ENCODE assay signal across 18 cellular contexts in the genomic region with DNA sequence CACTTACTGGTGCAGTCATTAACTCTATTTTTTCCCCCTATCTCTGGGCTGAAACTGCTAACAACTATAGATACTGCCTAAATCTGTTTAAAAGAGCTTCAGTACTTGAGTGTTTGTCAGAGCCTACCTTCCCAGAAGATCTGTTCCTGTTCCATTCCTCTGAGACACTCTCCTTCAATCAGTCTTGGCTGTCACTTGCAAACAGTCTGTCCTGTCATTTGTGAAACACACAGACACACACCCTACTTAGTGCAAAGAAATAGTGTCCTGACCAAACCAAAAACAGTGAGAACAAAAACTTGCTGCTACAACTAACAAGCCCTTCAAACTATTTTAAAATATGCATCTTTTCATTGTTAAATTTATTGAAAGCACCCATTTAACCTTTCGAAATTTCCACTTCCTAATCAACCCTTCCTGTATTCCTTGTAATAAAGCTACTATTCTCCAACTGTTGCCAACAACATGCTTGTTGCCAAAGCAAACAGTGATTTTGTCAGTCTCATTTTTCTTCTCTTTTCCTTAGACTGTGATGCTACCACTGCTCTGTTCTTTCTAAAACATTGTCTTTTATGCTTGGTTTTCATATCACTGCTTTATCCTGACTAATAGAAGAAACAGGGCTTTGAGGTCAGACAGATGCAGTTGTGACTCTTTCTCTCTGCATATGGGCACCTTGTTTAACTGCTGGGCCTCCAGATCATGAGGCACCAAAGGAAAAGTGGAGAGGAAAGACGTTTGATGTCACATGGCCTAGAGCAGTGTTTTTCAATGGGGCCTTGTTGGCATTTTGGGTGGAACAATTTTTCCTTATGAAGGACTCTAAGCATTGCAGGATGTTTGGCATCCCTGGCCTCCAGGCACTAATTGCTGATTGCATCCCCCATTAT. TPM values are rescaled to one million over a fixed set of nuclear protein-coding genes. Genes with fewer than 3 reads are reported as not detected.
DNase-seq lines count a peak whose midpoint lies in the region; ATAC-seq, FAIRE-seq and TF ChIP-seq lines count a peak whose summit lies in the region.
"Had no signal": no experiment of that assay in that cellular context is flagged by ENCODE, and none has a peak within 500 bp of the region (broad histone marks: within the 10 kb centered on the region; RNA-seq: fewer than 3 reads in every experiment).

No MANE protein-coding gene starts in this region.

- H3K9me3 ChIP-seq in astrocyte (ENCODE audit: insufficient read depth, low read depth, low read length) (no peaks in the 10 kb centered on the region), pancreas (no peaks in the 10 kb centered on the region)
- H3K9me3 ChIP-seq: psoas muscle had no signal

- H4K20me1 ChIP-seq in GM23338 (replicated peaks; ENCODE audit: insufficient read depth), result no peaks in the 10 kb centered on the region
- no peaks in the 10 kb centered on the region for H4K20me1 ChIP-seq in astrocyte (ENCODE audit: insufficient read depth, low read length)

- H3K36me3 ChIP-seq in GM23338 (ENCODE audit: insufficient read depth), result no peaks in the 10 kb centered on the region
- no peaks in the 10 kb centered on the region for H3K36me3 ChIP-seq in astrocyte (ENCODE audit: insufficient read depth, low read length)
- H3K36me3 ChIP-seq in pancreas, result no peaks in the 10 kb centered on the region

- H3K36me3 Mint-ChIP-seq in GM23338 (ENCODE audit: low read depth) (no peaks in the 10 kb centered on the region; the same call in 2 of the 3 replicates), astrocyte (ENCODE audit: low read depth, unreplicated experiment) (peaks cover 2% of the 10 kb centered on the region)
- no peaks in the 10 kb centered on the region for H3K36me3 Mint-ChIP-seq in activated naive CD4-positive, alpha-beta T cell treated with anti-CD3 and anti-CD28 coated beads, Interleukin-2, amount 10 ng/mL, durations not matched to agents 7 days and 5 days

- no peaks in the 10 kb centered on the region for H3K9me2 ChIP-seq in GM23338 (ENCODE audit: insufficient read depth)

- H3K4me1 ChIP-seq in GM23338 (ENCODE audit: insufficient read depth), result no peaks in the 10 kb centered on the region
- no peaks in the 10 kb centered on the region for H3K4me1 ChIP-seq in astrocyte (ENCODE audit: insufficient read depth, low read length)
- no peaks in the 10 kb centered on the region for H3K4me1 ChIP-seq in pancreas
- H3K4me1 ChIP-seq: psoas muscle had no signal

- intact Hi-C loops in pancreas (cut with DNase I), result no loop called here

- H3F3A ChIP-seq in GM23338 (replicated peaks; ENCODE audit: low read depth), result no peaks in the 10 kb centered on the region

- CTCF ChIA-PET in activated naive CD4-positive, alpha-beta T cell treated with anti-CD3 and anti-CD28 coated beads, Interleukin-2, amount 10 ng/mL, durations not matched to agents 7 days and 5 days (lab: Charles Lee), result no interaction called here

- H2AFZ ChIP-seq in GM23338, result no peak overlapping the region
- H2AFZ ChIP-seq in astrocyte (ENCODE audit: low read depth, low read length), result no peak overlapping the region

- H3K4me2 ChIP-seq in GM23338, result no peak overlapping the region
- H3K4me2 ChIP-seq in astrocyte (ENCODE audit: low read length), result no peak overlapping the region

- H3K4me3 ChIP-seq in GM23338 (no peak overlapping the region), astrocyte (ENCODE audit: insufficient read depth, low read depth, low read length) (no peak overlapping the region), pancreas (no peak overlapping the region)
- H3K4me3 ChIP-seq: psoas muscle had no signal

- H3K4me1 Mint-ChIP-seq in GM23338, result peaks cover 6% of the 10 kb centered on the region; the same call in 2 of the 3 replicates
- H3K4me1 Mint-ChIP-seq in astrocyte (ENCODE audit: low read depth, unreplicated experiment), result peaks cover 8% of the 10 kb centered on the region
- H3K4me1 Mint-ChIP-seq in activated naive CD4-positive, alpha-beta T cell treated with anti-CD3 and anti-CD28 coated beads, Interleukin-2, amount 10 ng/mL, durations not matched to agents 7 days and 5 days, result no peaks in the 10 kb centered on the region
- H3K4me1 Mint-ChIP-seq: activated T-helper 17 cell treated with anti-CD3 and anti-CD28 coated beads, Interleukin-2, amount 50 U/mL, for 72 hours; T-helper 17 cell had no signal

- H3K4me3 Mint-ChIP-seq in GM23338 (no peak overlapping the region), astrocyte (ENCODE audit: unreplicated experiment) (no peak overlapping the region)
- H3K4me3 Mint-ChIP-seq in activated naive CD4-positive, alpha-beta T cell treated with anti-CD3 and anti-CD28 coated beads, Interleukin-2, amount 10 ng/mL, durations not matched to agents 7 days and 5 days, result no peak overlapping the region
- H3K4me3 Mint-ChIP-seq: activated T-helper 17 cell treated with anti-CD3 and anti-CD28 coated beads, Interleukin-2, amount 50 U/mL, for 72 hours; T-helper 17 cell had no signal

- DNase-seq in GM23338 (ENCODE audit: low spot score) (no peak), astrocyte (ENCODE audit: low read depth) (peak; percentile 76), foreskin melanocyte (peak; percentile 100), pancreas (no peak), T-helper 2 cell (no peak), ureter (ENCODE audit: low spot score) (no peak)
- DNase-seq in activated naive CD4-positive, alpha-beta T cell treated with anti-CD3 and anti-CD28 coated beads, Interleukin-2, amount 10 ng/mL, durations not matched to agents 7 days and 5 days, result no peak
- DNase-seq: activated CD4-positive, alpha-beta T cell treated with anti-CD3 and anti-CD28 coated beads, Interleukin-2, amount 50 U/mL, for 4 hours; EL; MV-4-11; psoas muscle; stimulated activated CD4-positive, alpha-beta T cell treated with anti-CD3 and anti-CD28 coated beads, Interleukin-4, amount 100 ng/mL, for 24 hours; stimulated activated naive CD4-positive, alpha-beta T cell treated with Interleukin-2 at 50 U/mL for 16 hours; T-helper 17 cell had no signal

- no peak overlapping the region for H3K9ac ChIP-seq in astrocyte (ENCODE audit: low read length)

- WGBS in pancreas, 2 donors, result 17 to 25% methylated on average over 2 of the region's 2 CpGs

- H3K79me2 ChIP-seq in GM23338 (replicated peaks; ENCODE audit: insufficient read depth), result no peaks in the 10 kb centered on the region
- no peaks in the 10 kb centered on the region for H3K79me2 ChIP-seq in astrocyte (ENCODE audit: insufficient read depth, low read length)

- no peaks in the 10 kb centered on the region for H3K27me3 Mint-ChIP-seq in GM23338 (ENCODE audit: insufficient read depth, low read depth, poor library complexity)
- no peaks in the 10 kb centered on the region for H3K27me3 Mint-ChIP-seq in astrocyte (ENCODE audit: low read depth, unreplicated experiment)
- peaks cover 5% of the 10 kb centered on the region for H3K27me3 Mint-ChIP-seq in activated naive CD4-positive, alpha-beta T cell treated with anti-CD3 and anti-CD28 coated beads, Interleukin-2, amount 10 ng/mL, durations not matched to agents 7 days and 5 days

- TF ChIP-seq CTCF in GM23338 (conservative IDR thresholded peaks at IDR 0.05; ENCODE audit: low read depth in 2 of 2) (no peak), astrocyte (IDR thresholded peaks at IDR 0.05; ENCODE audit: insufficient read depth, low read depth, low read length) (no peak), pancreas (IDR thresholded peaks at IDR 0.05) (no peak)

- no peaks in the 10 kb centered on the region for H3K27me3 ChIP-seq in GM23338 (ENCODE audit: insufficient read depth)
- no peaks in the 10 kb centered on the region for H3K27me3 ChIP-seq in astrocyte (ENCODE audit: insufficient read depth, low read length)
- H3K27me3 ChIP-seq in pancreas, result no peaks in the 10 kb centered on the region

- peak; percentile 84 for FAIRE-seq in astrocyte (lab: Jason Lieb, UNC)
- peak; percentile 49 for FAIRE-seq in pancreas (lab: Jason Lieb, UNC)
- FAIRE-seq: bronchial epithelial cell had no signal

- H3K27ac ChIP-seq in GM23338 (ENCODE audit: low read depth), result no peak overlapping the region; the same call in 1 of the 2 replicates
- no peak overlapping the region for H3K27ac ChIP-seq in astrocyte (ENCODE audit: low read depth, low read length)
- H3K27ac ChIP-seq in pancreas, result no peak overlapping the region
- H3K27ac ChIP-seq: C4-2B, psoas muscle had no signal

- H3K9me3 Mint-ChIP-seq in GM23338 (no peaks in the 10 kb centered on the region; the same call in 1 of the 3 replicates), astrocyte (ENCODE audit: unreplicated experiment) (peaks cover 2% of the 10 kb centered on the region)
- no peaks in the 10 kb centered on the region for H3K9me3 Mint-ChIP-seq in activated naive CD4-positive, alpha-beta T cell treated with anti-CD3 and anti-CD28 coated beads, Interleukin-2, amount 10 ng/mL, durations not matched to agents 7 days and 5 days
- H3K9me3 Mint-ChIP-seq: activated T-helper 17 cell treated with anti-CD3 and anti-CD28 coated beads, Interleukin-2, amount 50 U/mL, for 72 hours had no signal

- ATAC-seq in GM23338, result no peak
- ATAC-seq in pancreas, result peak in 3 of 4 donors; percentile 11 to 34 (median 14)
- no peak for ATAC-seq in HG02623 (IDR thresholded peaks at IDR 0.05; ENCODE audit: unreplicated experiment)
- ATAC-seq: activated T-helper 17 cell treated with anti-CD3 and anti-CD28 coated beads, Interleukin-2, amount 50 U/mL, for 72 hours; psoas muscle; T-helper 17 cell had no signal

- H3K27ac Mint-ChIP-seq in GM23338 (0 out of 2 replicates have a peak overlapping the region, but pooled peaks have one; percentile 1), astrocyte (ENCODE audit: unreplicated experiment) (peak overlapping the region; percentile 7)
- no peak overlapping the region for H3K27ac Mint-ChIP-seq in activated naive CD4-positive, alpha-beta T cell treated with anti-CD3 and anti-CD28 coated beads, Interleukin-2, amount 10 ng/mL, durations not matched to agents 7 days and 5 days
- H3K27ac Mint-ChIP-seq: activated T-helper 17 cell treated with anti-CD3 and anti-CD28 coated beads, Interleukin-2, amount 50 U/mL, for 72 hours; T-helper 17 cell had no signal

TF ChIP-seq in GM23338, 12 proteins besides CTCF, POLR2A, EP300 and RAD21 (continues in another document):
- no peak for TF ChIP-seq EZH2 (IDR thresholded peaks at IDR 0.05; ENCODE audit: low read depth, unreplicated experiment)

RNA-seq across cellular contexts. Expression of a gene that starts 55.9 kb away (rescaled TPM):
- 8.7 and 17.2 TPM in 2 replicates for total RNA-seq in GM23338 (2014; rRNA removed; shearing (Covaris generic))
- 1.6 and 2.7 TPM in 2 replicates for polyA plus RNA-seq in GM23338 (2016; fragmentation: Nextera tagmentation; extraction: Ambion mirVana)
- 19.7 and 29.6 TPM in 2 replicates for total RNA-seq in astrocyte
- total RNA-seq in pancreas, result 1 to 10 TPM in 3 of 6 donors, under 1 TPM in 3; 0.41 to 4.8 (median 0.94) TPM
- under 1 TPM; 0.19 to 0.27 TPM for polyA plus RNA-seq in pancreas
- 4.7 TPM for total RNA-seq in ureter

Comparison
In these comparisons a context has a peak if more than half of its experiments do, and no peak if none do; other contexts are left out.
1. ATAC-seq: peak in pancreas (3 of 4); none in GM23338 (single experiment) and HG02623 (single experiment).
2. DNase-seq: peak in astrocyte (single experiment) and foreskin melanocyte (single experiment); none in GM23338 (single experiment), pancreas (0 of 6), T-helper 2 cell (0 of 5), ureter (single experiment) and activated naive CD4-positive, alpha-beta T cell treated with anti-CD3 and anti-CD28 coated beads, Interleukin-2, amount 10 ng/mL, durations not matched to agents 7 days and 5 days (single experiment).